In the genomic region with DNA sequence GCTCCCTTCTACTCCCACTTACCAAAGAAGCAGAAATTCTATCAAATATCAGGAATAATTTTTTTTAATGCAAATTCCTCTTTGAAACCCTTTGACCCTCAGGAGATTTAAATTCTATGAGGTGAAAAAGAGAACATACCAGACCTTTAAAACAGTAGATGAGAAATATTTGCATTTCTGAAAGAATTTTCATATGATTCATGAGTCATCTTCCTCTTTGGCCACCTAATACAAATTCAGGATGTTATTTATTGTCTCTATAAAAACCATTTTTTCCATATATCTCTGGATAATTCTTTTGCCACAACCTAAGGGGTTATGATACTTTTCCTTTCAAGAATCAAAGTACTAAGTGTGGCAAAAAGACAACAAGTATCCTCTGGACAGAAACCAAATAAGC, we compare ENCODE assay signal across 23 cellular contexts.
DNase-seq lines count a peak whose midpoint lies in the region; ATAC-seq and TF ChIP-seq lines count a peak whose summit lies in the region.
"Had no signal": no experiment of that assay in that cellular context is flagged by ENCODE, and none has a peak within 500 bp of the region (broad histone marks: within the 10 kb centered on the region; RNA-seq: fewer than 3 reads in every experiment).

No MANE protein-coding gene starts in this region.

- DNase-seq in HCEC 1CT (peak; percentile 73), adipocyte (ENCODE audit: low read depth) (peak; percentile 17), fibroblast of the aortic adventitia (ENCODE audit: low read depth) (peak; percentile 42), superior temporal gyrus (ENCODE audit: extremely low spot score) (peak; percentile 6), T-helper 1 cell (no peak), spleen (no peak)
- DNase-seq: activated CD4-positive, alpha-beta T cell treated with anti-CD3 and anti-CD28 coated beads, Interleukin-2, amount 50 U/mL, for 48 hours; activated CD4-positive, CD25-positive, alpha-beta regulatory T cell; activated naive CD8-positive, alpha-beta T cell treated with anti-CD3 and anti-CD28 coated beads, Interleukin-2, amount 10 ng/mL, durations not matched to agents 7 days and 5 days; body of pancreas; CD8-positive, alpha-beta memory T cell; cortex of kidney; Kasumi-1; left ventricle myocardium superior; NCI-H1092; NCI-H2107; NCI-H526; nephron progenitor cell; stimulated activated CD4-positive, alpha-beta T cell treated with anti-CD3 and anti-CD28 coated beads, Interleukin-1b, Interleukin-23, amount 100 ng/mL, for 48 hours had no signal

- H3K4me1 ChIP-seq in adipocyte (ENCODE audit: control insufficient read depth, insufficient read depth, low read length): peaks cover 19% of the 10 kb centered on the region
- H3K4me1 ChIP-seq in spleen: no peaks in the 10 kb centered on the region

- H3K9me3 ChIP-seq in adipocyte (ENCODE audit: control insufficient read depth, low read length) (no peaks in the 10 kb centered on the region), spleen (no peaks in the 10 kb centered on the region)
- H3K9me3 ChIP-seq: body of pancreas had no signal

- no peak overlapping the region for H3K27ac ChIP-seq in spleen
- H3K27ac ChIP-seq: body of pancreas, RWPE1 had no signal

- no peak for ATAC-seq in GM18519 (IDR thresholded peaks at IDR 0.05; ENCODE audit: low FRiP score, unreplicated experiment)
- ATAC-seq: body of pancreas; GM12878; left ventricle myocardium superior; stimulated activated memory B cell treated with anti-CD40 and anti-IgM and Interleukin-4, amounts not matched to agents 10 μg/mL and 1 μg/mL and 100 μg/mL, for 72 hours had no signal

- no peaks in the 10 kb centered on the region for H3K27me3 ChIP-seq in adipocyte (replicated peaks; ENCODE audit: control insufficient read depth, insufficient read depth, low read length)
- no peaks in the 10 kb centered on the region for H3K27me3 ChIP-seq in spleen (replicated peaks in 1 of 7)
- H3K27me3 ChIP-seq: body of pancreas had no signal

- no peak overlapping the region for H3K9ac ChIP-seq in adipocyte (ENCODE audit: low read length)

- TF ChIP-seq CTCF in fibroblast of the aortic adventitia (IDR thresholded peaks at IDR 0.05; ENCODE audit: insufficient read depth, low read length) (no peak), spleen (IDR thresholded peaks at IDR 0.05 in 8 of 11, conservative IDR thresholded peaks at IDR 0.05 in 3 of 11) (no peak)

- H3K36me3 ChIP-seq in adipocyte (ENCODE audit: control insufficient read depth, insufficient read depth, low read length, severe bottlenecking): no peaks in the 10 kb centered on the region
- no peaks in the 10 kb centered on the region for H3K36me3 ChIP-seq in spleen

- intact Hi-C loops in spleen (cut with DNase I; ENCODE audit: low total_unique reads): no loop called here

- H3K4me3 ChIP-seq in adipocyte (ENCODE audit: low read length) (no peak overlapping the region), fibroblast of the aortic adventitia (ENCODE audit: low read depth, low read length) (no peak overlapping the region), spleen (no peak overlapping the region)
- H3K4me3 ChIP-seq: body of pancreas, GM12878 had no signal

- TF ChIP-seq POLR2A in spleen (IDR thresholded peaks at IDR 0.05): no peak

Comparison
In these comparisons a context has a peak if more than half of its experiments do, and no peak if none do; other contexts are left out.
1. DNase-seq: peak in HCEC 1CT (single experiment), adipocyte (single experiment), fibroblast of the aortic adventitia (single experiment) and superior temporal gyrus (single experiment); none in T-helper 1 cell (0 of 5) and spleen (single experiment).